In the genomic region with DNA sequence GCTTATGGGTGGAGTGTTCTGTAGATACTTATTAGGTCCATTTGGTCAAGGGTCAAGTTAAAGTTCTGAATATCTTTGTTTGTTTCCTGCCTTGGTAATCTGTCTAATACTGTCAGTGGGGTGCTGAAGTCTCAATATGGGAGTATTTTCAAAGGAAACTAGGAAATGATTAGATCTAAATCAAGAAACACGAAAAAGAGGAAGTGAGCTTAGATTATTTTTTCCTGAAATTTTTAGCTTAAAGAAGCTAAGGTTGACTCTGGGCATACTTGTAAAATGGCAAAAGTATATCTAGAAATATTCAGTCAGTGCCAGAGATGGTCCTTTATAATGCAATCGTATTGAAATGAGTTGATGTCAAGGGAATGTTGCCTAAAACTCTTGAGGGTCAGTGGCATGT, we compare ENCODE assay signal across 27 cellular contexts.
"Had no signal": no experiment of that assay in that cellular context is flagged by ENCODE, and none has a peak within 500 bp of the region (broad histone marks: within the 10 kb centered on the region; RNA-seq: fewer than 3 reads in every experiment).

No MANE protein-coding gene starts in this region.

- H3K36me3 Mint-ChIP-seq: naive thymus-derived CD8-positive, alpha-beta T cell; stimulated activated effector memory CD8-positive, alpha-beta T cell treated with anti-CD3 and anti-CD28 coated beads, Interleukin-12 subunit alpha, Interleukin-12 subunit beta, amount 100 ng/mL, for 72 hours; type B pancreatic cell had no signal

- H3K4me3 ChIP-seq: dorsolateral prefrontal cortex, gastrocnemius medialis, lower lobe of right lung, ovary, psoas muscle, sigmoid colon, testis, tibial artery had no signal

- H3K9me3 ChIP-seq: gastrocnemius medialis, lower lobe of right lung, ovary, psoas muscle, sigmoid colon, testis, tibial artery had no signal

- H3K4me1 Mint-ChIP-seq: endodermal cell; naive thymus-derived CD8-positive, alpha-beta T cell; nephron progenitor cell; stimulated activated effector memory CD8-positive, alpha-beta T cell treated with anti-CD3 and anti-CD28 coated beads, Interleukin-12 subunit alpha, Interleukin-12 subunit beta, amount 100 ng/mL, for 72 hours had no signal

- DNase-seq: dorsolateral prefrontal cortex; effector CD4-positive, alpha-beta T cell; endodermal cell; foreskin fibroblast; gastrocnemius medialis; head of caudate nucleus; kidney; left ventricle myocardium superior; lower lobe of right lung; naive thymus-derived CD8-positive, alpha-beta T cell; nephron progenitor cell; occipital lobe; ovary; posterior cingulate gyrus; psoas muscle; right cardiac atrium; sigmoid colon; stimulated activated CD4-positive, alpha-beta T cell treated with anti-CD3 and anti-CD28 coated beads, Interleukin-2, amount 100 ng/mL, for 24 hours; stimulated activated CD4-positive, alpha-beta T cell treated with anti-CD3 and anti-CD28 coated beads, Interleukin-4, amount 100 ng/mL, for 24 hours; stimulated activated naive CD8-positive, alpha-beta T cell treated with anti-CD3 and anti-CD28 coated beads, Interleukin-15, Interleukin-2, amounts not matched to agents 100 U/mL and 50 U/mL, for 24 hours; substantia nigra; testis; tibial artery had no signal

- H3K36me3 ChIP-seq: gastrocnemius medialis, lower lobe of right lung, ovary, sigmoid colon, tibial artery had no signal

- H3K27ac ChIP-seq: dorsolateral prefrontal cortex, epithelial cell of prostate, gastrocnemius medialis, lower lobe of right lung, ovary, psoas muscle, sigmoid colon, testis, tibial artery had no signal

- ATAC-seq: esophagus mucosa; gastrocnemius medialis; left ventricle myocardium superior; lower lobe of right lung; naive thymus-derived CD8-positive, alpha-beta T cell; psoas muscle; right cardiac atrium; stimulated activated effector memory CD8-positive, alpha-beta T cell treated with anti-CD3 and anti-CD28 coated beads, Interleukin-12 subunit alpha, Interleukin-12 subunit beta, amount 100 ng/mL, for 72 hours; stimulated activated naive CD8-positive, alpha-beta T cell treated with anti-CD3 and anti-CD28 coated beads, Interleukin-15, Interleukin-2, amounts not matched to agents 100 U/mL and 50 U/mL, for 24 hours had no signal

- H3K4me3 Mint-ChIP-seq: endodermal cell; naive thymus-derived CD8-positive, alpha-beta T cell; nephron progenitor cell; stimulated activated effector memory CD8-positive, alpha-beta T cell treated with anti-CD3 and anti-CD28 coated beads, Interleukin-12 subunit alpha, Interleukin-12 subunit beta, amount 100 ng/mL, for 72 hours; type B pancreatic cell had no signal

- H3K4me1 ChIP-seq: gastrocnemius medialis, lower lobe of right lung, psoas muscle, sigmoid colon, testis, tibial artery had no signal

- H3K27me3 ChIP-seq: gastrocnemius medialis, ovary, sigmoid colon, testis, tibial artery had no signal

- H3K9me3 Mint-ChIP-seq: endodermal cell, nephron progenitor cell had no signal

- H3K27ac Mint-ChIP-seq: endodermal cell; nephron progenitor cell; stimulated activated effector memory CD8-positive, alpha-beta T cell treated with anti-CD3 and anti-CD28 coated beads, Interleukin-12 subunit alpha, Interleukin-12 subunit beta, amount 100 ng/mL, for 72 hours; type B pancreatic cell had no signal
